ENCODE assay signal across 8 cellular contexts in the genomic region with DNA sequence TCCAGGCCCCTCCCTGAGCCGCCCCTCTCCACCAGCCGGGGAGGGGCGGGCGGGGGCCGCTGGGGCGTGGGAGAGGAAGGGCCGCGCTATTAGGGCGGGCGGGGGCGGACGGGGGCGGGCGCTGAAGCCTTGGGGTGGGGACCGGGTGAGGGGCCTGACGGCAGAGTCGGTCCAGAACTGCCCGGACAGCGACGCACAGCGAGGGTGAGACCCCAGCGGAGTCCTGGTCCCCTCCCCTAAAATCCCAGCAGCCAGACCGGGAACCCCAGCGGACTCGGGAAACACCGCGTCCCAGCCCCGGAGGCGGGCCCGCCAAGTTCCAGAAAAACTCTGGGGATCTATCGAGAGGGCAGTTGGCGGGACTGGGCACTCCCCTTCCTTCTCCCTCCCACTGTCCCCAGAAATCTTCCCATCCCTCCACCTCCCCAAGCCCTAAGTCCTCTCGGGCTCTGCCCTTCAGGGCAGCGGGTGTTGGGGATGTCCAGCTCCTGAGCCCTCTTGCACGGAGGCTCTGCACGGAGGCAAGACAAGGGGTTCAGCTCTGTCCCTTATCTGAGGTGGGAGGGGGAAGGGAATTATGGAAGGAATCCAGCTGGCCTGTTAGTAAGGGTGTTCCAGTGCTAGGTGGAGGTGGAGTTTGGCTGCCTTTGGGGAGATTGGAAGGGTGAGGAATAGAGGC.
DNase-seq lines count a peak whose midpoint lies in the region; ATAC-seq and TF ChIP-seq lines count a peak whose summit lies in the region.

A gene with protein sequence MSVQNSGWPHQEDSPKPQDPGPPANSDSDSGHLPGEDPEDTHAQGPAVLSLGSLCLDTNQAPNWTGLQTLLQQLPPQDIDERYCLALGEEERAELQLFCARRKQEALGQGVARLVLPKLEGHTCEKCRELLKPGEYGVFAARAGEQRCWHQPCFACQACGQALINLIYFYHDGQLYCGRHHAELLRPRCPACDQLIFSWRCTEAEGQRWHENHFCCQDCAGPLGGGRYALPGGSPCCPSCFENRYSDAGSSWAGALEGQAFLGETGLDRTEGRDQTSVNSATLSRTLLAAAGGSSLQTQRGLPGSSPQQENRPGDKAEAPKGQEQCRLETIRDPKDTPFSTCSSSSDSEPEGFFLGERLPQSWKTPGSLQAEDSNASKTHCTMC (plus strand): TSS at position 160 of the 679 bp plus-strand sequence. CDS start 2,692 bp downstream, outside the sequence.

- H3K4me1 ChIP-seq in mucosa of stomach (ENCODE audit: control insufficient read depth, insufficient read depth, low read length), result peaks cover 55% of the 10 kb centered on the region

- no peak within 1 kb of the TSS for H3K27ac ChIP-seq in SK-N-MC

- peak within 1 kb of the TSS; percentile 76 for H3K4me3 ChIP-seq in GM12864 (ENCODE audit: low read depth, low read length)
- H3K4me3 ChIP-seq in SK-N-MC, result peak within 1 kb of the TSS; percentile 91
- peak within 1 kb of the TSS; percentile 73 for H3K4me3 ChIP-seq in mucosa of stomach (ENCODE audit: low read length)

- H3K9me3 ChIP-seq in SK-N-MC (ENCODE audit: low read depth, low read length), result no peaks in the 10 kb centered on the region
- no peaks in the 10 kb centered on the region for H3K9me3 ChIP-seq in mucosa of stomach (ENCODE audit: control insufficient read depth, low read length)

- peak within 1 kb of the TSS; percentile 59 for H3K9ac ChIP-seq in SK-N-MC (ENCODE audit: insufficient read length)
- peak within 1 kb of the TSS; percentile 73 for H3K9ac ChIP-seq in mucosa of stomach (ENCODE audit: low read length)

- no peak for TF ChIP-seq CTCF in GM12864 (IDR thresholded peaks at IDR 0.05; ENCODE audit: low read depth, low read length, missing control alignments)

- ATAC-seq in HG03139 (IDR thresholded peaks at IDR 0.05; ENCODE audit: unreplicated experiment) (no peak), HG03521 (IDR thresholded peaks at IDR 0.05; ENCODE audit: unreplicated experiment) (no peak)

- H3K36me3 ChIP-seq in SK-N-MC (ENCODE audit: insufficient read depth, low read length) (no peaks in the 10 kb centered on the region), mucosa of stomach (ENCODE audit: control insufficient read depth, insufficient read depth, low read length) (no peaks in the 10 kb centered on the region)

- DNase-seq in 8988T, result peak; percentile 82
- DNase-seq in GM12864 (ENCODE audit: low read depth), result no peak
- DNase-seq in SK-N-MC (ENCODE audit: low read depth, low spot score), result no peak
- DNase-seq in epidermal melanocyte (ENCODE audit: insufficient read length, low spot score), result peak; percentile 18
- DNase-seq in GM19240 (ENCODE audit: insufficient read length, low spot score), result no peak

- H3K27me3 ChIP-seq in mucosa of stomach (ENCODE audit: control insufficient read depth, insufficient read depth, low read length), result no peaks in the 10 kb centered on the region

Comparison
In these comparisons a context has a peak if more than half of its experiments do, and no peak if none do; other contexts are left out.
1. DNase-seq: peak in 8988T (single experiment) and epidermal melanocyte (single experiment); none in GM12864 (single experiment), SK-N-MC (single experiment) and GM19240 (single experiment).
2. Peak in every context shown above with its lines, with median percentiles within 50 percentile points of each other: H3K4me3 ChIP-seq.